In genomic region chr7:22655781-22656180, GRCh38 we compare ENCODE assay signal across 24 cellular contexts.
"Had no signal": no experiment of that assay in that cellular context is flagged by ENCODE, and none has a peak within 500 bp of the region (broad histone marks: within the 10 kb centered on the region; RNA-seq: fewer than 3 reads in every experiment).

No MANE protein-coding gene starts in this region.

- H3K4me3 ChIP-seq: neural progenitor cell, ovary, psoas muscle, right lobe of liver, sigmoid colon, stomach, tibial artery, transverse colon, upper lobe of right lung, vagina had no signal

- H3K27me3 ChIP-seq: neural progenitor cell, ovary, right lobe of liver, sigmoid colon, tibial artery, transverse colon, upper lobe of right lung, vagina had no signal

- H3K36me3 ChIP-seq: neural progenitor cell, ovary, right lobe of liver, sigmoid colon, stomach, tibial artery, transverse colon, upper lobe of right lung, vagina had no signal

- H3K9ac ChIP-seq: neural progenitor cell, parathyroid adenoma had no signal

- H3K4me1 ChIP-seq: psoas muscle, right lobe of liver, sigmoid colon, stomach, transverse colon, upper lobe of right lung, vagina had no signal

- H3K79me2 ChIP-seq: parathyroid adenoma had no signal

- FAIRE-seq: small intestine had no signal

- ATAC-seq: naive thymus-derived CD4-positive, alpha-beta T cell; natural killer cell; psoas muscle; right cardiac atrium; right lobe of liver; stimulated activated effector memory CD8-positive, alpha-beta T cell treated with anti-CD3 and anti-CD28 coated beads, Interleukin-12 subunit alpha, Interleukin-12 subunit beta, amount 100 ng/mL, for 72 hours; stimulated activated naive B cell treated with anti-CD40 and anti-IgM and Interleukin-4, amounts not matched to agents 10 μg/mL and 1 μg/mL and 100 μg/mL, for 72 hours; upper lobe of right lung had no signal

- H2AFZ ChIP-seq: neural progenitor cell, parathyroid adenoma had no signal

- H3K4me2 ChIP-seq: neural progenitor cell had no signal

- H3K9me3 ChIP-seq: ovary, psoas muscle, right lobe of liver, sigmoid colon, stomach, tibial artery, transverse colon, upper lobe of right lung, vagina had no signal

- DNase-seq: naive thymus-derived CD4-positive, alpha-beta T cell; natural killer cell; occipital lobe; ovary; posterior cingulate gyrus; psoas muscle; right cardiac atrium; right lobe of liver; sigmoid colon; small intestine; stimulated activated CD4-positive, alpha-beta T cell treated with anti-CD3 and anti-CD28 coated beads, Interleukin-15, amount 100 ng/mL, for 24 hours; stimulated activated CD4-positive, alpha-beta T cell treated with anti-CD3 and anti-CD28 coated beads, Interleukin-2, amount 100 ng/mL, for 24 hours; stimulated activated CD4-positive, alpha-beta T cell treated with anti-CD3 and anti-CD28 coated beads, Interleukin-2, amount 100 ng/mL, for 48 hours; stimulated activated CD4-positive, alpha-beta T cell treated with anti-CD3 and anti-CD28 coated beads, Interleukin-4, amount 100 ng/mL, for 24 hours; stimulated activated naive B cell treated with anti-CD40 and anti-IgM and Interleukin-4, amounts not matched to agents 10 μg/mL and 1 μg/mL and 100 μg/mL, for 72 hours; stimulated activated naive CD4-positive, alpha-beta T cell treated with Interleukin-2 at 50 U/mL for 16 hours; stomach; tibial artery; transverse colon; upper lobe of right lung had no signal

- H3K27ac ChIP-seq: neural progenitor cell, ovary, parathyroid adenoma, psoas muscle, right lobe of liver, sigmoid colon, stomach, tibial artery, transverse colon, upper lobe of right lung, vagina had no signal
